Comparison of ENCODE assay signal across 9 cellular contexts in the genomic region with DNA sequence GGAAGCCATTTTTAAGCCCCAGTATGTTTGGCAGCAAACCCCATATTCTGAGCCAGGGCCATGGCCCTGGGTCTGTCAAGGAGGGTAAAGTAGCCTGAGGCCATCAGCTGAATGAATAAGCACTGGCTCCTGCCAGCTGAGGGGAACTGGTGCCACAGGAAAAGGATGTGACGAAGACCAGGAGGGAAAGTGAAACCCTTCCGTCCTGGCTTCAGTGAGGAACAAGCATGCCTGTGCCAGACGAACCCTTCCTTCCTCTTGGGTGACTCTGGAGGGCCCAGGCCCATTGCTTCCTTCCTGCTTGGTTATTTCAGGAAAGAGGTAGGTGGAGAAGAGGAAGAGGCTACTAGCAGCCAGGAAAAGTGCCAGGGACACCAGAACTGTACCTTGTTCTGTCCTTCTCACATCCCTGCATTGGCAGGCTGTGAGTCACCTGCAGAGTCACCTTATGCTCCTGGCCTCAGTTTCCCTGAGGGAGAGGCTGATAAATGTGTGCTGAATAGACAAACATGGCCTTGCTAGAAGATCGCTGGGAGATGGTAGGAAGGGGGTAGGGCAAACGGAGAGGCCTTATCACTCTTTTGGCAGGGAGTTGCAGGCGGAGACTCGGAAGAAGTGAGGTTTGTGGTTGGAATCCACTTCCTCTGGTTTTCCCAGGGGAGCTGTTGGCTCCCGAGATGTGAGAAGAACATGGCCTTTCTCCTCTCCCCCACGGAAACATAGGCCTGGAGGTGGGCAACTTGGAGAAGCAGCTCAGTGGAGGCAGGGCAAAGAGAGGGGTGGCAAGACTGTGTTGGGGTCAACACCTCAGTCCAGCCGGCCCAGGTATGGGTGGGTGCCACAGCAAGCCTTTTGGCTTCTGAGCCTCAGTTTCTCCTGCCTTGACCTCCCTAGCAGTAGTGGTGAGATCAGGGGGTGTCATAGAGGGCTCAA. TPM values are rescaled to one million over a fixed set of nuclear protein-coding genes. Genes with fewer than 3 reads are reported as not detected.
A peak's percentile ranks its signal among the peaks of the same experiment; 100 is the strongest.
DNase-seq lines count a peak whose midpoint lies in the region; ATAC-seq, FAIRE-seq and TF ChIP-seq lines count a peak whose summit lies in the region.
"Had no signal": no experiment of that assay in that cellular context is flagged by ENCODE, and none has a peak within 500 bp of the region (broad histone marks: within the 10 kb centered on the region; RNA-seq: fewer than 3 reads in every experiment).

No MANE protein-coding gene starts in this region.

- H3K9ac ChIP-seq in adipocyte (ENCODE audit: low read length), result peak overlapping the region; percentile 64

- H3K27ac ChIP-seq in right cardiac atrium (ENCODE audit: low read length) (peak overlapping the region; percentile 97), small intestine (ENCODE audit: low read depth in 1 of 2, low read length in 1 of 2) (peak overlapping the region; percentile 81 to 92)

- DNase-seq in SW 1271 (lab: John Stamatoyannopoulos, UW), result peak; percentile 83 to 91
- peak; percentile 11 for DNase-seq in adipocyte (ENCODE audit: low read depth)
- peak; percentile 81 to 87 (median 82) for DNase-seq in right cardiac atrium
- peak; percentile 78 for DNase-seq in small intestine
- no peak for DNase-seq in NCI-H1694 (lab: John Stamatoyannopoulos, UW)
- DNase-seq in NCI-H1092 treated with DMSO at 0.1 percent for 48 hours (lab: John Stamatoyannopoulos, UW), result no peak

- intact Hi-C loops in right cardiac atrium (cut with DNase I), result loop anchor here in 1 of 4 donors (5.0 kb wide), 1 partner anchor 37 kb away; no protein-coding TSS in a partner anchor

- TF ChIP-seq POLR2A in GM18526 (IDR thresholded peaks at IDR 0.05; ENCODE audit: extremely low read depth, insufficient read length), result peak; percentile 48

- H3K4me1 ChIP-seq in adipocyte (ENCODE audit: control insufficient read depth, insufficient read depth, low read length) (peaks cover 65% of the 10 kb centered on the region), right cardiac atrium (ENCODE audit: control insufficient read depth, insufficient read depth, low read length) (peaks cover 58% of the 10 kb centered on the region), small intestine (ENCODE audit: control insufficient read depth in 2 of 2, insufficient read depth in 1 of 2, low read depth in 1 of 2, low read length in 1 of 2) (peaks cover 21% of the 10 kb centered on the region in 2 donors)

- FAIRE-seq in small intestine (lab: Jason Lieb, UNC), result no peak

- H3K27me3 ChIP-seq in adipocyte (replicated peaks; ENCODE audit: control insufficient read depth, insufficient read depth, low read length) (no peaks in the 10 kb centered on the region), right cardiac atrium (ENCODE audit: control insufficient read depth, insufficient read depth) (no peaks in the 10 kb centered on the region), small intestine (ENCODE audit: control insufficient read depth in 2 of 2, insufficient read depth in 2 of 2, low read length in 2 of 2) (no peaks in the 10 kb centered on the region)

- peak; percentile 71 for ATAC-seq in HG03342 (IDR thresholded peaks at IDR 0.05; ENCODE audit: unreplicated experiment)
- ATAC-seq in right cardiac atrium, result peak; percentile 62 to 85

- H3K4me3 ChIP-seq in adipocyte (ENCODE audit: low read length) (peak overlapping the region; percentile 45), right cardiac atrium (ENCODE audit: low read length) (no peak overlapping the region), small intestine (ENCODE audit: low read depth in 1 of 2, low read length in 2 of 2) (peak overlapping the region; percentile 8 to 18)

- H3K9me3 ChIP-seq in adipocyte (ENCODE audit: control insufficient read depth, low read length), result no peaks in the 10 kb centered on the region
- H3K9me3 ChIP-seq in right cardiac atrium (ENCODE audit: control insufficient read depth, low read length), result no peaks in the 10 kb centered on the region
- H3K9me3 ChIP-seq in small intestine (ENCODE audit: control insufficient read depth, low read depth), result no peaks in the 10 kb centered on the region

- WGBS in right cardiac atrium, result 12% methylated on average over 10 of the region's 10 CpGs
- WGBS in small intestine, 3 donors, result 15 to 21% (median 16%) methylated on average over 10 of the region's 10 CpGs

- H3K36me3 ChIP-seq in adipocyte (ENCODE audit: control insufficient read depth, insufficient read depth, low read length, severe bottlenecking), result peaks cover 42% of the 10 kb centered on the region
- peaks cover 0 to 3% of the 10 kb centered on the region in 2 donors for H3K36me3 ChIP-seq in small intestine (ENCODE audit: control insufficient read depth in 2 of 2, insufficient read depth in 2 of 2, low read length in 2 of 2)

RNA-seq across cellular contexts. Expression of gene COX4I2, which starts 37.4 kb away (rescaled TPM):
- total RNA-seq in right cardiac atrium, result 10 to 100 TPM in 1 of 4 donors, 1 to 10 TPM in 3; 3.1 to 13.2 (median 9.0) TPM
- polyA plus RNA-seq in right cardiac atrium, result 29.5 TPM
- polyA plus RNA-seq in small intestine, result 1 to 10 TPM in 1 of 3 donors, not detected in 2; 3.7 TPM
- polyA plus RNA-seq: neural cell had no signal

RNA-seq across cellular contexts. Expression of gene BCL2L1, which starts 47.5 kb away (rescaled TPM):
- 10 to 100 TPM; 39.9 to 56.9 (median 46.1) TPM for total RNA-seq in right cardiac atrium
- polyA plus RNA-seq in right cardiac atrium, result 46.0 TPM
- polyA plus RNA-seq in small intestine, result 100 to 1,000 TPM in 1 of 3 donors, 10 to 100 TPM in 2; 79.7 to 160 (median 92.8) TPM

Comparison
In these comparisons a context has a peak if more than half of its experiments do, and no peak if none do; other contexts are left out.
1. DNase-seq: peak in SW 1271 (2 of 2), adipocyte (single experiment), right cardiac atrium (3 of 3) and small intestine (single experiment); none in NCI-H1694 (single experiment) and NCI-H1092 treated with DMSO at 0.1 percent for 48 hours (single experiment).